Comparison of ENCODE assay signal across 10 cellular contexts in genomic region chr22:12697441-12697840, GRCh38.
"Had no signal": no experiment of that assay in that cellular context is flagged by ENCODE, and none has a peak within 500 bp of the region (broad histone marks: within the 10 kb centered on the region; RNA-seq: fewer than 3 reads in every experiment).

No MANE protein-coding gene starts in this region.

- H3K4me1 Mint-ChIP-seq: GM23338, H9 had no signal

- H3K4me3 Mint-ChIP-seq: GM23338, H9, HFFc6 had no signal

- DNase-seq: GM23248, GOT3, H7, H9, HCEC 1CT, HFFc6 had no signal

- H3K4me3 ChIP-seq: GM23248, GM23338, HAP-1 had no signal

- H3K36me3 ChIP-seq: HAP-1 had no signal

- H3K9me3 ChIP-seq: HAP-1 had no signal

- H3K27ac Mint-ChIP-seq: GM23338, H9, HFFc6 had no signal

- H3K9ac ChIP-seq: GM23248 had no signal

- H3K27ac ChIP-seq: GM23248 had no signal

- H2AFZ ChIP-seq: GM23248, GM23338 had no signal

- H3K4me2 ChIP-seq: GM23338 had no signal

- FAIRE-seq: H1, H54 had no signal

- H3K4me1 ChIP-seq: HAP-1 had no signal
